28 cellular contexts compared by ENCODE assay signal in the genomic region with DNA sequence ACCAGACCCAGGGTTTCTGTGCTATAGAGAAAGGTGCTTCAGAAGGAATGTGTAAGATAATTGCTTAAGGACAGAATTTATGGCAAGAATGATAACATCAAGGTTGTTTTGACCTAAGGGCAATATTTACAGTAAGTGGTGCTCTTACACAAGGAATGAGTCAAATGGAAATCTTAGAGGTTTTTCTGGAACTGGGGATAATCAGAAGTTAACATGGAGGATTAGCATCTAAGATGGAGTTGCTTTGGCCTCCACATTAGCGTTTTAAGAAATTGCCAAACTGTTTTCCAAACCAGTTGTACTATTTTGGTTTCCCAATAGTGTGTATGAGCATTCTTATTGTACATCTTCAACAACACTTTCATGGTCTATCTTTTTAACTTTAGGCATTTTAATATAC. TPM values are rescaled to one million over a fixed set of nuclear protein-coding genes. Genes with fewer than 3 reads are reported as not detected.
"Had no signal": no experiment of that assay in that cellular context is flagged by ENCODE, and none has a peak within 500 bp of the region (broad histone marks: within the 10 kb centered on the region; RNA-seq: fewer than 3 reads in every experiment).

No MANE protein-coding gene starts in this region.

- H3K27ac Mint-ChIP-seq: memory B cell; mesothelial cell of epicardium; natural killer cell treated with Interleukin-12 subunit alpha and Interleukin-12 subunit beta and Interleukin-15 and Interleukin-18, amount 100 ng/mL, for 72 hours; neural progenitor cell; progenitor cell of endocrine pancreas; stimulated activated naive B cell treated with anti-CD40 and anti-IgM and Interleukin-4, amounts not matched to agents 10 μg/mL and 1 μg/mL and 100 μg/mL, for 72 hours; stimulated activated naive CD8-positive, alpha-beta T cell treated with anti-CD3 and anti-CD28 coated beads, Interleukin-15, Interleukin-2, amounts not matched to agents 100 ng/mL and 50 ng/mL, for 24 hours had no signal

- DNase-seq: dorsolateral prefrontal cortex; effector CD4-positive, alpha-beta T cell; heart left ventricle; kidney; mucosa of descending colon; naive B cell; right lobe of liver; small intestine; stimulated activated CD4-positive, alpha-beta T cell treated with anti-CD3 and anti-CD28 coated beads, Interleukin-15, amount 100 ng/mL, for 24 hours; stimulated activated CD4-positive, alpha-beta T cell treated with anti-CD3 and anti-CD28 coated beads, Interleukin-2, amount 100 ng/mL, for 48 hours; stimulated activated naive B cell treated with anti-CD40 and anti-IgM and Interleukin-4, amounts not matched to agents 10 μg/mL and 1 μg/mL and 100 μg/mL, for 72 hours; transverse colon had no signal

- H3K27me3 Mint-ChIP-seq: memory B cell had no signal

- H3K4me3 ChIP-seq: dorsolateral prefrontal cortex, gastroesophageal sphincter, heart left ventricle, hepatocyte, lung, mucosa of descending colon, neural progenitor cell, right lobe of liver, suprapubic skin, transverse colon, vagina had no signal

- H3K36me3 Mint-ChIP-seq: memory B cell; mesothelial cell of epicardium; naive B cell; natural killer cell treated with Interleukin-12 subunit alpha and Interleukin-12 subunit beta and Interleukin-15 and Interleukin-18, amount 100 ng/mL, for 72 hours; stimulated activated naive B cell treated with anti-CD40 and anti-IgM and Interleukin-4, amounts not matched to agents 10 μg/mL and 1 μg/mL and 100 μg/mL, for 72 hours had no signal

- H3K4me3 Mint-ChIP-seq: memory B cell; mesothelial cell of epicardium; natural killer cell treated with Interleukin-12 subunit alpha and Interleukin-12 subunit beta and Interleukin-15 and Interleukin-18, amount 100 ng/mL, for 72 hours; neural progenitor cell; stimulated activated naive B cell treated with anti-CD40 and anti-IgM and Interleukin-4, amounts not matched to agents 10 μg/mL and 1 μg/mL and 100 μg/mL, for 72 hours; stimulated activated naive CD8-positive, alpha-beta T cell treated with anti-CD3 and anti-CD28 coated beads, Interleukin-15, Interleukin-2, amounts not matched to agents 100 ng/mL and 50 ng/mL, for 24 hours had no signal

- H3K27ac ChIP-seq: dorsolateral prefrontal cortex, epithelial cell of prostate, foreskin keratinocyte, gastroesophageal sphincter, heart left ventricle, hepatocyte, neural progenitor cell, parathyroid adenoma, right lobe of liver, suprapubic skin, transverse colon, vagina had no signal

- H3K9me3 Mint-ChIP-seq: memory B cell; mesothelial cell of epicardium; natural killer cell treated with Interleukin-12 subunit alpha and Interleukin-12 subunit beta and Interleukin-15 and Interleukin-18, amount 100 ng/mL, for 72 hours; stimulated activated naive CD8-positive, alpha-beta T cell treated with anti-CD3 and anti-CD28 coated beads, Interleukin-15, Interleukin-2, amounts not matched to agents 100 ng/mL and 50 ng/mL, for 24 hours had no signal

RNA-seq across cellular contexts. Expression of gene WDR93, which starts 3.1 kb away (rescaled TPM):
- total RNA-seq: esophagus mucosa; foreskin keratinocyte; left lobe of liver; natural killer cell treated with Interleukin-12 subunit alpha and Interleukin-12 subunit beta and Interleukin-15 and Interleukin-18, amount 100 ng/mL, for 72 hours; right lobe of liver; transverse colon; vagina had no signal

RNA-seq across cellular contexts. Expression of gene MESP1, which starts 57.4 kb away (rescaled TPM):
- total RNA-seq: mesothelial cell of epicardium had no signal
